9 cellular contexts compared by ENCODE assay signal in genomic region chr20:51480507-51481270, GRCh38.
DNase-seq lines count a peak whose midpoint lies in the region; ATAC-seq and TF ChIP-seq lines count a peak whose summit lies in the region.
"Had no signal": no experiment of that assay in that cellular context is flagged by ENCODE, and none has a peak within 500 bp of the region (broad histone marks: within the 10 kb centered on the region; RNA-seq: fewer than 3 reads in every experiment).

No MANE protein-coding gene starts in this region.

- intact Hi-C loops in left colon (cut with DNase I, micrococcal nuclease) (no loop called here), posterior vena cava (cut with DNase I) (no loop called here)

- H3K36me3 Mint-ChIP-seq in T-helper 17 cell (ENCODE audit: low read depth): peaks cover 9% of the 10 kb centered on the region
- peaks cover 13% of the 10 kb centered on the region for H3K36me3 Mint-ChIP-seq in mesothelial cell of epicardium

- H3K9me3 Mint-ChIP-seq in mesothelial cell of epicardium: peaks cover 10% of the 10 kb centered on the region

- peak overlapping the region; percentile 79 for H3K4me3 Mint-ChIP-seq in T-helper 17 cell
- no peak overlapping the region for H3K4me3 Mint-ChIP-seq in mesothelial cell of epicardium

- no peaks in the 10 kb centered on the region for H3K27me3 Mint-ChIP-seq in T-helper 17 cell
- no peaks in the 10 kb centered on the region for H3K27me3 Mint-ChIP-seq in mesothelial cell of epicardium (ENCODE audit: low read depth)

- no peak for DNase-seq in T-helper 17 cell
- no peak for DNase-seq in mesothelial cell of epicardium (ENCODE audit: low spot score in 2 of 2, unreplicated experiment in 2 of 2)
- DNase-seq in C1 segment of cervical spinal cord (lab: John Stamatoyannopoulos, UW): no peak
- no peak for DNase-seq in left colon
- no peak for DNase-seq in posterior vena cava (ENCODE audit: low spot score)
- no peak for DNase-seq in coronary artery (ENCODE audit: low spot score)

- H3K27ac Mint-ChIP-seq in T-helper 17 cell (peak overlapping the region; percentile 88), mesothelial cell of epicardium (peak overlapping the region; percentile 90)

- no peak overlapping the region for H3K27ac ChIP-seq in coronary artery

- TF ChIP-seq CTCF in mesothelial cell of epicardium (IDR thresholded peaks at IDR 0.05; ENCODE audit: unreplicated experiment) (no peak), coronary artery (IDR thresholded peaks at IDR 0.05) (no peak)

- no peak overlapping the region for H3K4me3 ChIP-seq in coronary artery

- ATAC-seq in GM18502 (IDR thresholded peaks at IDR 0.05; ENCODE audit: poor library complexity, unreplicated experiment): peak; percentile 71
- peak; percentile 73 for ATAC-seq in GM21825 (IDR thresholded peaks at IDR 0.05; ENCODE audit: unreplicated experiment)
- ATAC-seq in T-helper 17 cell: peak; percentile 66
- no peak for ATAC-seq in left colon
- ATAC-seq: Panc1 had no signal

- H3K4me1 Mint-ChIP-seq in T-helper 17 cell (peaks cover 56% of the 10 kb centered on the region), mesothelial cell of epicardium (peaks cover 42% of the 10 kb centered on the region)

- H3K9me3 ChIP-seq in T-helper 17 cell (ENCODE audit: control insufficient read depth, low read length, poor library complexity, severe bottlenecking): no peaks in the 10 kb centered on the region
